ENCODE assay signal across 29 cellular contexts in genomic region chr3:185381321-185381720, GRCh38.
"Had no signal": no experiment of that assay in that cellular context is flagged by ENCODE, and none has a peak within 500 bp of the region (broad histone marks: within the 10 kb centered on the region; RNA-seq: fewer than 3 reads in every experiment).

No MANE protein-coding gene starts in this region.

- H3K27ac ChIP-seq: colonic mucosa, epithelial cell of prostate, esophagus muscularis mucosa, foreskin keratinocyte, gastroesophageal sphincter, neutrophil, parathyroid adenoma, prostate gland, right atrium auricular region, spleen, thyroid gland, vagina had no signal

- ATAC-seq: foreskin keratinocyte; gastroesophageal sphincter; left colon; mucosa of descending colon; natural killer cell treated with Interleukin-12 subunit alpha and Interleukin-12 subunit beta and Interleukin-15 and Interleukin-18, amount 100 ng/mL, for 72 hours; sciatic nerve; stimulated activated naive CD8-positive, alpha-beta T cell treated with anti-CD3 and anti-CD28 coated beads, Interleukin-15, amount 100 ng/mL, for 72 hours had no signal

- H3K4me1 ChIP-seq: colonic mucosa, esophagus muscularis mucosa, foreskin keratinocyte, gastroesophageal sphincter, parathyroid adenoma, prostate gland, right atrium auricular region, spleen, thyroid gland, vagina had no signal

- H3K36me3 ChIP-seq: colonic mucosa, esophagus muscularis mucosa, gastroesophageal sphincter, neutrophil, prostate gland, right atrium auricular region, spleen, thyroid gland, vagina had no signal

- H2AFZ ChIP-seq: parathyroid adenoma had no signal

- DNase-seq: colonic mucosa; effector CD8-positive, alpha-beta T cell; endodermal cell; foreskin keratinocyte; hypothalamus; immature natural killer cell; islet precursor cell; kidney glomerular epithelial cell; left colon; mucosa of descending colon; naive B cell; spleen; stimulated activated CD4-positive, alpha-beta T cell treated with anti-CD3 and anti-CD28 coated beads, Interleukin-2, amount 100 ng/mL, for 48 hours; stimulated activated CD8-positive, alpha-beta memory T cell treated with anti-CD3 and anti-CD28 coated beads, Interleukin-4, amount 100 ng/mL, for 48 hours; stimulated activated naive CD4-positive, alpha-beta T cell; stimulated activated naive CD8-positive, alpha-beta T cell treated with anti-CD3 and anti-CD28 coated beads, Interleukin-15, amount 100 ng/mL, for 72 hours; thyroid gland; trophoblast cell had no signal

- H3K4me3 ChIP-seq: colonic mucosa, esophagus muscularis mucosa, gastroesophageal sphincter, lung, mucosa of descending colon, prostate gland, right atrium auricular region, spleen, thyroid gland, vagina had no signal

- H3K9ac ChIP-seq: parathyroid adenoma had no signal

- H3K79me2 ChIP-seq: parathyroid adenoma had no signal

- H3K9me3 ChIP-seq: colonic mucosa, esophagus muscularis mucosa, gastroesophageal sphincter, mucosa of descending colon, neutrophil, prostate gland, right atrium auricular region, spleen, thyroid gland, vagina had no signal

- H3K27me3 ChIP-seq: colonic mucosa, esophagus muscularis mucosa, gastroesophageal sphincter, neutrophil, right atrium auricular region, spleen, thyroid gland, vagina had no signal
